10 cellular contexts compared by ENCODE assay signal in genomic region chr10:90947025-90947960, GRCh38. TPM values are rescaled to one million over a fixed set of nuclear protein-coding genes. Genes with fewer than 3 reads are reported as not detected.
DNase-seq lines count a peak whose midpoint lies in the region; ATAC-seq and TF ChIP-seq lines count a peak whose summit lies in the region.
"Had no signal": no experiment of that assay in that cellular context is flagged by ENCODE, and none has a peak within 500 bp of the region (broad histone marks: within the 10 kb centered on the region; RNA-seq: fewer than 3 reads in every experiment).

No MANE protein-coding gene starts in this region.

- CTCF ChIA-PET in IMR-90 (lab: Yijun Ruan, JAX) = interaction anchor here (0.5 to 1.2 kb wide), 4 partner anchors 9 to 55 kb away, joined by 3 read pairs; no protein-coding TSS in a partner anchor

- H3K23ac ChIP-seq in IMR-90 (ENCODE audit: low read depth, low read length) = peak overlapping the region; percentile 11

- peak overlapping the region; percentile 12 for H3K4ac ChIP-seq in IMR-90 (ENCODE audit: low read depth, low read length)

- WGBS in IMR-90 (ENCODE audit: extremely low coverage in 2 of 2, insufficient read length in 1 of 2), 2 experiments = no CpG with 5 or more reads among the region's 5 CpGs
- WGBS in esophagus muscularis mucosa = 79% methylated on average over 5 of the region's 5 CpGs

- H2BK120ac ChIP-seq in IMR-90 (ENCODE audit: low read depth, low read length) = peak overlapping the region; percentile 39

- in situ Hi-C loops in IMR-90 (cut with MboI; ENCODE audit: low sequenced_read_pairs) = no loop called here

- peak overlapping the region; percentile 35; the same call in 1 of the 2 replicates for H4K5ac ChIP-seq in IMR-90 (ENCODE audit: low read depth, low read length)

- no peak for TF ChIP-seq RAD21 in IMR-90 (IDR thresholded peaks at IDR 0.05; ENCODE audit: low read length)

- TF ChIP-seq CTCF in IMR-90 (conservative IDR thresholded peaks at IDR 0.05; ENCODE audit: low read depth, low read length) (no peak), esophagus muscularis mucosa (IDR thresholded peaks at IDR 0.05) (no peak)

- no peaks in the 10 kb centered on the region for H4K20me1 ChIP-seq in IMR-90 (ENCODE audit: insufficient read depth, low read length)

- H2BK15ac ChIP-seq in IMR-90 (ENCODE audit: low read depth, low read length) = peak overlapping the region; percentile 73; the same call in 1 of the 3 replicates

- no TSS peak for BruUV-seq in IMR-90 (replicated peaks; lab: Mats Ljungman, UMichigan)

- peak overlapping the region; percentile 45 for H2BK20ac ChIP-seq in IMR-90 (ENCODE audit: low read depth, low read length)

- peak overlapping the region; percentile 28 for H2BK5ac ChIP-seq in IMR-90 (ENCODE audit: low read depth, low read length, poor library complexity, severe bottlenecking)

- TF ChIP-seq POLR2A in IMR-90 (IDR thresholded peaks at IDR 0.05; ENCODE audit: low read depth, low read length) (no peak), esophagus muscularis mucosa (IDR thresholded peaks at IDR 0.05; ENCODE audit: low read depth) (no peak)

- H3K4me2 ChIP-seq in IMR-90 (ENCODE audit: low read depth, low read length) = no peak overlapping the region

- H3K4me3 ChIP-seq in IMR-90 (ENCODE audit: insufficient read depth, low read depth, low read length) = no peak overlapping the region
- no peak overlapping the region for H3K4me3 ChIP-seq in esophagus muscularis mucosa

- peaks cover 7% of the 10 kb centered on the region; the same call in 1 of the 2 replicates for H3K9me1 ChIP-seq in IMR-90 (ENCODE audit: insufficient read depth, low read length)

- H3K14ac ChIP-seq in IMR-90 (replicated peaks; ENCODE audit: low read depth, low read length) = no peak overlapping the region; the same call in 1 of the 2 replicates

- H2AK5ac ChIP-seq in IMR-90 (ENCODE audit: low read depth, low read length) = no peak overlapping the region; the same call in 1 of the 2 replicates

- no peak for TF ChIP-seq EP300 in esophagus muscularis mucosa (IDR thresholded peaks at IDR 0.05)

- H3K9me3 ChIP-seq in IMR-90 (ENCODE audit: control insufficient read depth, insufficient read depth, low read length) = no peaks in the 10 kb centered on the region
- H3K9me3 ChIP-seq in esophagus muscularis mucosa = peaks cover 0 to 7% (median 0%) of the 10 kb centered on the region in 4 donors

- peak overlapping the region; percentile 55; the same call in 1 of the 2 replicates for H3K18ac ChIP-seq in IMR-90 (ENCODE audit: low read depth, low read length)

- peak; percentile 61 for DNase-seq in GDM1 (lab: John Stamatoyannopoulos, UW)
- DNase-seq in IMR-90 = peak; percentile 46
- DNase-seq in esophagus muscularis mucosa (ENCODE audit: extremely low spot score) = peak; percentile 47
- no peak for DNase-seq in HUDEP-2 (lab: John Stamatoyannopoulos, UW; ENCODE audit: unreplicated experiment in 76 of 76)
- DNase-seq in HK-2 (ENCODE audit: unreplicated experiment) = no peak
- DNase-seq in head of caudate nucleus = no peak
- no peak for DNase-seq in NCI-H2196 treated with DMSO at 0.1 percent for 48 hours (lab: John Stamatoyannopoulos, UW; ENCODE audit: unreplicated experiment)

- H2AK9ac ChIP-seq in IMR-90 (replicated peaks; ENCODE audit: low read depth, low read length, poor library complexity) = no peak overlapping the region

- 0 out of 2 replicates have a peak overlapping the region, but pooled peaks have one; percentile 9 for H3K56ac ChIP-seq in IMR-90 (ENCODE audit: extremely low read depth, insufficient read depth, low read length)

- POLR2A ChIA-PET in IMR-90 (lab: Charles Lee; ENCODE audit: unreplicated experiment) = interaction anchor here (0.6 kb wide), 1 partner anchor 17 kb away, joined by 3 read pairs; no protein-coding TSS in a partner anchor

- peak overlapping the region; percentile 34 to 35; a peak in 3 of 4 replicates for H4K8ac ChIP-seq in IMR-90 (ENCODE audit: low read depth in 2 of 2, low read length in 2 of 2)

- ATAC-seq in GM19463 (IDR thresholded peaks at IDR 0.05; ENCODE audit: unreplicated experiment) (peak; percentile 71), IMR-90 (ENCODE audit: low read depth) (peak; percentile 86)

- no peak overlapping the region for H3K27ac ChIP-seq in IMR-90 (ENCODE audit: insufficient read depth, low read length)
- no peak overlapping the region for H3K27ac ChIP-seq in esophagus muscularis mucosa (replicated peaks in 1 of 4)

- intact Hi-C loops in IMR-90 (cut with micrococcal nuclease) (no loop called here), esophagus muscularis mucosa (cut with DNase I) (no loop called here), head of caudate nucleus (cut with DNase I) (no loop called here)

- H4K91ac ChIP-seq in IMR-90 (ENCODE audit: insufficient read depth, low read depth, low read length) = peak overlapping the region; percentile 55

- H3K27me3 ChIP-seq in IMR-90 (ENCODE audit: control insufficient read depth, insufficient read depth, low read length) (no peaks in the 10 kb centered on the region), esophagus muscularis mucosa (no peaks in the 10 kb centered on the region)

- no peaks in the 10 kb centered on the region for H3K79me1 ChIP-seq in IMR-90 (ENCODE audit: low read depth in 1 of 2, low read length in 2 of 2)

- peak overlapping the region; percentile 72 for H2AFZ ChIP-seq in IMR-90 (replicated peaks; ENCODE audit: low read length, poor library complexity)

- H3K4me1 ChIP-seq in IMR-90 (ENCODE audit: control insufficient read depth, insufficient read depth, low read length) (peaks cover 6% of the 10 kb centered on the region), esophagus muscularis mucosa (no peaks in the 10 kb centered on the region)

- dilution Hi-C loops in IMR-90 (cut with HindIII; ENCODE audit: low sequenced_read_pairs, unreplicated experiment) = no loop called here

- H3K9ac ChIP-seq in IMR-90 (ENCODE audit: low read depth, low read length) = no peak overlapping the region

- H3K36me3 ChIP-seq in IMR-90 (ENCODE audit: control insufficient read depth, insufficient read depth, low read length) (no peaks in the 10 kb centered on the region), esophagus muscularis mucosa (no peaks in the 10 kb centered on the region)

TF ChIP-seq in IMR-90, 13 proteins besides CTCF, POLR2A, EP300 and RAD21:
- TF ChIP-seq MAFK (IDR thresholded peaks at IDR 0.05; ENCODE audit: low read depth, low read length) (no peak), BHLHE40 (IDR thresholded peaks at IDR 0.05; ENCODE audit: low read depth, low read length) (no peak), ELK1 (IDR thresholded peaks at IDR 0.05; ENCODE audit: borderline replicate concordance, low read depth, low read length) (no peak), MXI1 (IDR thresholded peaks at IDR 0.05; ENCODE audit: borderline replicate concordance, low read depth, low read length) (no peak), RCOR1 (IDR thresholded peaks at IDR 0.05; ENCODE audit: insufficient replicate concordance, low read length) (no peak)
TF ChIP-seq in IMR-90: peak in this region for 0.

RNA-seq across cellular contexts. Expression of gene ANKRD1, which starts 26.4 kb away (rescaled TPM):
- 10.8 and 19.4 TPM in 2 replicates for total RNA-seq in IMR-90 (2012; rRNA removed)
- 7.4 and 8.0 TPM in 2 replicates for polyA plus RNA-seq in IMR-90 (2012; rRNA removed)
- polyA plus RNA-seq in IMR-90 (2012; cell fraction: cytosol; rRNA removed) = 1.1 and 2.0 TPM in 2 replicates
- 1.7 and 5.4 TPM in 2 replicates for polyA plus RNA-seq in IMR-90 (2012; cell fraction: nucleus; rRNA removed; ENCODE audit: low replicate concordance)
- under 1 TPM in 1 of 4 donors, not detected in 3; 0.83 TPM for total RNA-seq in esophagus muscularis mucosa
- total RNA-seq: frontal cortex, neural crest cell had no signal

Comparison
In these comparisons a context has a peak if more than half of its experiments do, and no peak if none do; other contexts are left out.
1. DNase-seq: peak in GDM1 (single experiment), IMR-90 (single experiment) and esophagus muscularis mucosa (single experiment); none in HUDEP-2 (0 of 76), HK-2 (single experiment), head of caudate nucleus (0 of 42) and NCI-H2196 treated with DMSO at 0.1 percent for 48 hours (single experiment).